ENCODE assay signal across 8 cellular contexts in genomic region chr6:31203345-31203979, GRCh38. TPM values are rescaled to one million over a fixed set of nuclear protein-coding genes. Genes with fewer than 3 reads are reported as not detected.
DNase-seq lines count a peak whose midpoint lies in the region; ATAC-seq and TF ChIP-seq lines count a peak whose summit lies in the region.

No MANE protein-coding gene starts in this region.

- H3K27me3 ChIP-seq in ACC112 (ENCODE audit: insufficient read depth, low read length) (no peaks in the 10 kb centered on the region), esophagus muscularis mucosa (no peaks in the 10 kb centered on the region), rectal smooth muscle tissue (ENCODE audit: control insufficient read depth, insufficient read depth, low read length) (no peaks in the 10 kb centered on the region)

- no peaks in the 10 kb centered on the region for H3K27me3 Mint-ChIP-seq in activated CD8-positive, alpha-beta memory T cell treated with anti-CD3 and anti-CD28 coated beads, Interleukin-2, amount 10 ng/mL, durations not matched to agents 7 days and 5 days

- peaks cover 19% of the 10 kb centered on the region for H3K4me1 ChIP-seq in ACC112 (ENCODE audit: control insufficient read depth, insufficient read depth, low read length, unreplicated experiment)
- peaks cover 23 to 36% (median 33%) of the 10 kb centered on the region in 4 donors for H3K4me1 ChIP-seq in esophagus muscularis mucosa
- H3K4me1 ChIP-seq in rectal smooth muscle tissue (ENCODE audit: control insufficient read depth, insufficient read depth, low read length): peaks cover 3% of the 10 kb centered on the region

- ATAC-seq in GM19025 (IDR thresholded peaks at IDR 0.05; ENCODE audit: low read depth, unreplicated experiment) (peak; percentile 41), HG03175 (IDR thresholded peaks at IDR 0.05; ENCODE audit: unreplicated experiment) (peak; percentile 68)
- ATAC-seq in activated CD8-positive, alpha-beta memory T cell treated with anti-CD3 and anti-CD28 coated beads, Interleukin-2, amount 10 ng/mL, durations not matched to agents 7 days and 5 days: peak; percentile 69

- H3K36me3 ChIP-seq in ACC112 (ENCODE audit: insufficient read depth, low read length) (peaks cover 10% of the 10 kb centered on the region; the same call in 1 of the 2 replicates), esophagus muscularis mucosa (peaks cover 0 to 7% (median 0%) of the 10 kb centered on the region in 4 donors), rectal smooth muscle tissue (ENCODE audit: control insufficient read depth, insufficient read depth, low read length) (peaks cover 3% of the 10 kb centered on the region)

- H3K9me3 ChIP-seq in esophagus muscularis mucosa: peaks cover 0 to 5% (median 0%) of the 10 kb centered on the region in 4 donors

- DNase-seq in NCI-H526 treated with DMSO at 0.1 percent for 48 hours (lab: John Stamatoyannopoulos, UW): peak; percentile 94
- DNase-seq in activated CD8-positive, alpha-beta memory T cell treated with anti-CD3 and anti-CD28 coated beads, Interleukin-2, amount 10 ng/mL, durations not matched to agents 7 days and 5 days: peak; percentile 71
- no peak for DNase-seq in esophagus muscularis mucosa (ENCODE audit: extremely low spot score)
- no peak for DNase-seq in KBM-7

- whole genome bisulfite sequencing in esophagus muscularis mucosa: 37% methylated on average over 5 of the region's 5 CpGs

- H3K27ac ChIP-seq in ACC112 (ENCODE audit: low read depth, low read length) (peak overlapping the region; percentile 87), esophagus muscularis mucosa (replicated peaks in 1 of 4) (peak overlapping the region; percentile 66 to 81 (median 76)), rectal smooth muscle tissue (ENCODE audit: low read depth, low read length) (peak overlapping the region; percentile 62)

- H3K4me1 Mint-ChIP-seq in activated CD8-positive, alpha-beta memory T cell treated with anti-CD3 and anti-CD28 coated beads, Interleukin-2, amount 10 ng/mL, durations not matched to agents 7 days and 5 days: peaks cover 63% of the 10 kb centered on the region

- H3K4me3 ChIP-seq in ACC112 (ENCODE audit: low read depth, low read length) (peak overlapping the region; percentile 76), esophagus muscularis mucosa (peak overlapping the region; percentile 47 to 62 (median 50)), rectal smooth muscle tissue (ENCODE audit: low read length) (peak overlapping the region; percentile 68)

- in situ Hi-C loops in KBM-7 (cut with MboI; ENCODE audit: low pct_unique_long_range_greater_than_20kb, low sequenced_read_pairs): no loop called here

- peak overlapping the region; percentile 82 for H3K4me3 Mint-ChIP-seq in activated CD8-positive, alpha-beta memory T cell treated with anti-CD3 and anti-CD28 coated beads, Interleukin-2, amount 10 ng/mL, durations not matched to agents 7 days and 5 days

- peaks cover 2% of the 10 kb centered on the region for H3K9me3 Mint-ChIP-seq in activated CD8-positive, alpha-beta memory T cell treated with anti-CD3 and anti-CD28 coated beads, Interleukin-2, amount 10 ng/mL, durations not matched to agents 7 days and 5 days (ENCODE audit: low read depth)

- H3K36me3 Mint-ChIP-seq in activated CD8-positive, alpha-beta memory T cell treated with anti-CD3 and anti-CD28 coated beads, Interleukin-2, amount 10 ng/mL, durations not matched to agents 7 days and 5 days: peaks cover 41% of the 10 kb centered on the region

- peak overlapping the region; percentile 67 for H2AFZ ChIP-seq in ACC112 (ENCODE audit: low read length, unreplicated experiment)

- TF ChIP-seq EP300 in esophagus muscularis mucosa (IDR thresholded peaks at IDR 0.05): no peak

- no peak for TF ChIP-seq CTCF in esophagus muscularis mucosa (IDR thresholded peaks at IDR 0.05)

- no peak overlapping the region for H3K9ac ChIP-seq in rectal smooth muscle tissue (ENCODE audit: low read length)

- peaks cover 20% of the 10 kb centered on the region for H3K79me2 ChIP-seq in ACC112 (ENCODE audit: control insufficient read depth, insufficient read depth, low read length, unreplicated experiment)

- H3K27ac Mint-ChIP-seq in activated CD8-positive, alpha-beta memory T cell treated with anti-CD3 and anti-CD28 coated beads, Interleukin-2, amount 10 ng/mL, durations not matched to agents 7 days and 5 days: peak overlapping the region; percentile 95

- CTCF ChIA-PET in activated CD8-positive, alpha-beta memory T cell treated with anti-CD3 and anti-CD28 coated beads, Interleukin-2, amount 10 ng/mL, durations not matched to agents 7 days and 5 days (lab: Charles Lee): interaction anchor here (0.6 to 2.7 kb wide), 6 partner anchors 9 to 163 kb away, joined by 3 to 14 read pairs (median 4); no protein-coding TSS in a partner anchor

- TF ChIP-seq POLR2A in esophagus muscularis mucosa (IDR thresholded peaks at IDR 0.05; ENCODE audit: low read depth): peak; percentile 10

- intact Hi-C loops in esophagus muscularis mucosa (cut with DNase I): no loop called here

RNA-seq across cellular contexts. Expression of gene POU5F1, which starts 33.0 kb away (rescaled TPM):
- not detected for total RNA-seq in activated CD8-positive, alpha-beta memory T cell treated with anti-CD3 and anti-CD28 coated beads, Interleukin-2, amount 10 ng/mL, durations not matched to agents 7 days and 5 days
- total RNA-seq in esophagus muscularis mucosa: 1 to 10 TPM in 1 of 4 donors, not detected in 3; 1.3 TPM

RNA-seq across cellular contexts. Expression of gene TCF19, which starts 45.1 kb away (rescaled TPM):
- total RNA-seq in activated CD8-positive, alpha-beta memory T cell treated with anti-CD3 and anti-CD28 coated beads, Interleukin-2, amount 10 ng/mL, durations not matched to agents 7 days and 5 days: 100 to 1,000 TPM; 100 to 106 TPM
- 1 to 10 TPM; 2.3 to 6.7 (median 5.8) TPM for total RNA-seq in esophagus muscularis mucosa

RNA-seq across cellular contexts. Expression of gene CCHCR1, which starts 45.9 kb away (rescaled TPM):
- 10 to 100 TPM; 48.3 to 57.9 TPM for total RNA-seq in activated CD8-positive, alpha-beta memory T cell treated with anti-CD3 and anti-CD28 coated beads, Interleukin-2, amount 10 ng/mL, durations not matched to agents 7 days and 5 days
- total RNA-seq in esophagus muscularis mucosa: 10 to 100 TPM in 2 of 4 donors, 1 to 10 TPM in 2; 5.8 to 11.6 (median 9.4) TPM

Comparison
In these comparisons a context has a peak if more than half of its experiments do, and no peak if none do; other contexts are left out.
1. DNase-seq: peak in NCI-H526 treated with DMSO at 0.1 percent for 48 hours (single experiment) and activated CD8-positive, alpha-beta memory T cell treated with anti-CD3 and anti-CD28 coated beads, Interleukin-2, amount 10 ng/mL, durations not matched to agents 7 days and 5 days (single experiment); none in esophagus muscularis mucosa (single experiment) and KBM-7 (single experiment).
2. RNA of gene TCF19, which starts 45.1 kb away (total RNA-seq): 100 to 106 TPM in activated CD8-positive, alpha-beta memory T cell treated with anti-CD3 and anti-CD28 coated beads, Interleukin-2, amount 10 ng/mL, durations not matched to agents 7 days and 5 days; 2.3 to 6.7 TPM in esophagus muscularis mucosa; every median in the first group is over 10 times any median in the second.
3. Peak in every context shown above with its lines, with median percentiles within 50 percentile points of each other: H3K27ac ChIP-seq, H3K4me3 ChIP-seq and ATAC-seq.